9 cellular contexts compared by ENCODE assay signal in the genomic region with DNA sequence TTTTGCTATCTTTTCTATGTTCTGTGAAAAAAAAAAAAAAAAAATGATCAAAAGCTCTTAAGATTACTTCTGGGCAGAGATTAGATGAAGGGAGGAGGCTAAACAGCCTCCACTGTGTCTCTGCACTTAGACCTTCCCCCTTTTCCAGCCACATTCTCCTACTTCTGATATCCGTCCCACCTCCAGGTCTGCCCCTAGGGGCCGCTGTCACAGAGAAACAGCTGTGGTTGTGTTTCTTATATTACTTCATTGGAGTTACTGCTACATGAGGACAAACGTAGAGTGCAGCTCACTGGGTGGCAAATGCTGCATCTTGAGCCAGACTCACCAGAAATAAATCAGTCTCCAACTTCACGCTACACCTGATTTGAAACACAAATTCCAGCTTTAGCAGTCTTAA.
DNase-seq lines count a peak whose midpoint lies in the region; ATAC-seq and TF ChIP-seq lines count a peak whose summit lies in the region.
"Had no signal": no experiment of that assay in that cellular context is flagged by ENCODE, and none has a peak within 500 bp of the region (broad histone marks: within the 10 kb centered on the region; RNA-seq: fewer than 3 reads in every experiment).

No MANE protein-coding gene starts in this region.

- H3K4me3 ChIP-seq in sigmoid colon: no peak overlapping the region

- TF ChIP-seq EP300 in sigmoid colon (IDR thresholded peaks at IDR 0.05): no peak

- no peaks in the 10 kb centered on the region for H3K9me3 Mint-ChIP-seq in activated T-helper 1 cell treated with anti-CD3 and anti-CD28 coated beads, Interleukin-12 subunit alpha, Interleukin-12 subunit beta, Interleukin-2, Interleukin-4 antibody, amounts not matched to agents 30 ng/mL and 10 ng/mL and 1 ng/mL, durations not matched to agents 14 hours and 24 hours and 36 hours
- H3K9me3 Mint-ChIP-seq: CD4-positive, alpha-beta T cell had no signal

- intact Hi-C loops in activated T-helper 1 cell treated with anti-CD3 and anti-CD28 coated beads, Interleukin-12 subunit alpha, Interleukin-12 subunit beta, Interleukin-2, Interleukin-4 antibody, amounts not matched to agents 30 ng/mL and 10 ng/mL and 1 ng/mL, durations not matched to agents 14 hours and 24 hours and 36 hours (cut with micrococcal nuclease): no loop called here
- intact Hi-C loops in sigmoid colon (cut with DNase I): no loop called here

- WGBS in sigmoid colon, 2 donors: 36 to 51% methylated on average over 4 of the region's 4 CpGs

- no peaks in the 10 kb centered on the region for H3K27me3 Mint-ChIP-seq in activated T-helper 1 cell treated with anti-CD3 and anti-CD28 coated beads, Interleukin-12 subunit alpha, Interleukin-12 subunit beta, Interleukin-2, Interleukin-4 antibody, amounts not matched to agents 30 ng/mL and 10 ng/mL and 1 ng/mL, durations not matched to agents 14 hours and 24 hours and 36 hours (ENCODE audit: insufficient read depth)

- TF ChIP-seq CTCF in sigmoid colon (IDR thresholded peaks at IDR 0.05): no peak

- H3K27ac Mint-ChIP-seq in activated T-helper 1 cell treated with anti-CD3 and anti-CD28 coated beads, Interleukin-12 subunit alpha, Interleukin-12 subunit beta, Interleukin-2, Interleukin-4 antibody, amounts not matched to agents 30 ng/mL and 10 ng/mL and 1 ng/mL, durations not matched to agents 14 hours and 24 hours and 36 hours: no peak overlapping the region
- H3K27ac Mint-ChIP-seq: CD4-positive, alpha-beta T cell had no signal

- no peaks in the 10 kb centered on the region for H3K4me1 Mint-ChIP-seq in activated T-helper 1 cell treated with anti-CD3 and anti-CD28 coated beads, Interleukin-12 subunit alpha, Interleukin-12 subunit beta, Interleukin-2, Interleukin-4 antibody, amounts not matched to agents 30 ng/mL and 10 ng/mL and 1 ng/mL, durations not matched to agents 14 hours and 24 hours and 36 hours (ENCODE audit: low read depth)

- H3K27ac ChIP-seq in sigmoid colon: no peak overlapping the region

- H3K4me3 Mint-ChIP-seq in activated T-helper 1 cell treated with anti-CD3 and anti-CD28 coated beads, Interleukin-12 subunit alpha, Interleukin-12 subunit beta, Interleukin-2, Interleukin-4 antibody, amounts not matched to agents 30 ng/mL and 10 ng/mL and 1 ng/mL, durations not matched to agents 14 hours and 24 hours and 36 hours: no peak overlapping the region
- H3K4me3 Mint-ChIP-seq: CD4-positive, alpha-beta T cell had no signal

- H3K27me3 ChIP-seq in sigmoid colon: no peaks in the 10 kb centered on the region

- in situ Hi-C loops in KBM-7 (cut with MboI; ENCODE audit: low pct_unique_long_range_greater_than_20kb, low sequenced_read_pairs): no loop called here

- H3K36me3 Mint-ChIP-seq in activated T-helper 1 cell treated with anti-CD3 and anti-CD28 coated beads, Interleukin-12 subunit alpha, Interleukin-12 subunit beta, Interleukin-2, Interleukin-4 antibody, amounts not matched to agents 30 ng/mL and 10 ng/mL and 1 ng/mL, durations not matched to agents 14 hours and 24 hours and 36 hours (ENCODE audit: low read depth): no peaks in the 10 kb centered on the region

- peaks cover 0 to 30% (median 9%) of the 10 kb centered on the region in 4 donors for H3K4me1 ChIP-seq in sigmoid colon

- peak; percentile 71 for ATAC-seq in GM21717 (IDR thresholded peaks at IDR 0.05; ENCODE audit: unreplicated experiment)

- DNase-seq in NCI-H748 (lab: John Stamatoyannopoulos, UW; ENCODE audit: unreplicated experiment) (peak; percentile 40), NCI-H748 treated with DMSO at 0.1 percent for 48 hours (lab: John Stamatoyannopoulos, UW) (no peak), KBM-7 (peak; percentile 60), kidney tubule cell (ENCODE audit: low spot score) (peak; percentile 51), medulla oblongata (ENCODE audit: extremely low spot score) (no peak), sigmoid colon (no peak)
- DNase-seq in activated T-helper 1 cell treated with anti-CD3 and anti-CD28 coated beads, Interleukin-12 subunit alpha, Interleukin-12 subunit beta, Interleukin-2, Interleukin-4 antibody, amounts not matched to agents 30 ng/mL and 10 ng/mL and 1 ng/mL, durations not matched to agents 14 hours and 24 hours and 36 hours (ENCODE audit: low spot score): peak; percentile 2

- H3K36me3 ChIP-seq in sigmoid colon: no peaks in the 10 kb centered on the region

- no peak for TF ChIP-seq POLR2A in sigmoid colon (IDR thresholded peaks at IDR 0.05)

- no peaks in the 10 kb centered on the region for H3K9me3 ChIP-seq in sigmoid colon

Comparison
In these comparisons a context has a peak if more than half of its experiments do, and no peak if none do; other contexts are left out.
1. DNase-seq: peak in NCI-H748 (single experiment), KBM-7 (single experiment), activated T-helper 1 cell treated with anti-CD3 and anti-CD28 coated beads, Interleukin-12 subunit alpha, Interleukin-12 subunit beta, Interleukin-2, Interleukin-4 antibody, amounts not matched to agents 30 ng/mL and 10 ng/mL and 1 ng/mL, durations not matched to agents 14 hours and 24 hours and 36 hours (single experiment) and kidney tubule cell (single experiment); none in NCI-H748 treated with DMSO at 0.1 percent for 48 hours (single experiment), medulla oblongata (single experiment) and sigmoid colon (single experiment).